8 cellular contexts compared by ENCODE assay signal in the genomic region with DNA sequence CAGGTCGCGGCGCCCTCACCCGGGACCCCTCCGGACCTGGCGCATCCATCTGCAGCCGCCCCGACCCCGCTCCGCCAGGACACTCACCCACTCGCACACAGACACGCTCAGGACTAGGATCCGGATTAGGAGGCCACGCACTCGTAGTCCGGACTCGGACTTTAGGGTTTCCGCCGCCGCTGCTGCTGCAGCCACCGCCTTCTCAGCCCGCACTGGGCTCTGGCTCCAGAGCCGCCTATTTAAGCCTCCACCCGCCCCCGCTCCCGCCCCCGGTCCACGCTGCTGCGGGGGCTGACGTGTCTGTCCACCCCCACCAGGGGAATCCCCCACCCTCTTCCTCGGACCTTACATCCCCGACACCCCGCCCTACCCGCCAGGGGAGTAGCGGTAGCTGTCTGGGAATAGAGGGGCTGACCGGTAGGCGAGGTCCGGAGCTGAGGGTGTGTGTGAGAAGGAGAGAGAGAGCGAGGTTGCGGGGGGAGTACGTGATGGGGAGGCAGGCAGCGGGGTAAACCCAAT. TPM values are rescaled to one million over a fixed set of nuclear protein-coding genes. Genes with fewer than 3 reads are reported as not detected.
DNase-seq lines count a peak whose midpoint lies in the region; ATAC-seq, FAIRE-seq and TF ChIP-seq lines count a peak whose summit lies in the region.

A gene with protein sequence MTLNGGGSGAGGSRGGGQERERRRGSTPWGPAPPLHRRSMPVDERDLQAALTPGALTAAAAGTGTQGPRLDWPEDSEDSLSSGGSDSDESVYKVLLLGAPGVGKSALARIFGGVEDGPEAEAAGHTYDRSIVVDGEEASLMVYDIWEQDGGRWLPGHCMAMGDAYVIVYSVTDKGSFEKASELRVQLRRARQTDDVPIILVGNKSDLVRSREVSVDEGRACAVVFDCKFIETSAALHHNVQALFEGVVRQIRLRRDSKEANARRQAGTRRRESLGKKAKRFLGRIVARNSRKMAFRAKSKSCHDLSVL (minus strand): TSS at position 214 of the 519 bp plus-strand sequence. CDS start 356 bp downstream, outside the sequence.

- no peaks in the 10 kb centered on the region for H3K9me3 Mint-ChIP-seq in MCF 10A (ENCODE audit: unreplicated experiment)

- BruUV-seq in MCF 10A (replicated peaks; lab: Mats Ljungman, UMichigan), result no TSS peak

- DNase-seq in AG10803 (ENCODE audit: low read depth) (peak; percentile 44), MCF 10A (ENCODE audit: unreplicated experiment) (no peak), thoracic aorta (ENCODE audit: low spot score) (peak; percentile 69), retina (no peak), GM19239 (ENCODE audit: insufficient read length, low spot score) (no peak)

- H3K36me3 ChIP-seq in HEK293 (ENCODE audit: control insufficient read depth in 2 of 2, insufficient read depth in 1 of 2, low read length in 2 of 2) (no peaks in the 10 kb centered on the region), thoracic aorta (peaks cover 7% of the 10 kb centered on the region)

- H3K4me1 Mint-ChIP-seq in MCF 10A (ENCODE audit: insufficient read depth, unreplicated experiment), result peaks cover 36% of the 10 kb centered on the region

- CTCF ChIA-PET in HEK293 (lab: Yijun Ruan, JAX), result interaction anchor here (15.1 kb wide), 1 partner anchor 27 kb away, joined by 268 read pairs; no protein-coding TSS in a partner anchor
- CTCF ChIA-PET in MCF 10A (lab: Yijun Ruan, JAX), result interaction anchor here (4.1 kb wide), 1 partner anchor 30 kb away, joined by 62 read pairs; no protein-coding TSS in a partner anchor

- TF ChIP-seq CTCF in AG10803 (conservative IDR thresholded peaks at IDR 0.05; ENCODE audit: low read length) (no peak), HEK293 (tag by site-specific recombination; IDR thresholded peaks at IDR 0.05) (no peak), MCF 10A (IDR thresholded peaks at IDR 0.05; ENCODE audit: unreplicated experiment) (no peak), thoracic aorta (IDR thresholded peaks at IDR 0.05) (peak; percentile 29)

- peak; percentile 34 for ATAC-seq in thoracic aorta (ENCODE audit: insufficient number of reproducible peaks, low FRiP score, low read depth)
- ATAC-seq in HG03095 (IDR thresholded peaks at IDR 0.05; ENCODE audit: unreplicated experiment), result no peak

- no peak within 1 kb of the TSS for H3K4me3 Mint-ChIP-seq in MCF 10A (ENCODE audit: unreplicated experiment)

- peak within 1 kb of the TSS; percentile 69 for H3K27ac Mint-ChIP-seq in MCF 10A (ENCODE audit: low read depth, unreplicated experiment)

- intact Hi-C loops in MCF 10A (cut with micrococcal nuclease), result no loop called here

- no peak for FAIRE-seq in GM19239 (lab: Jason Lieb, UNC)

- H3K27me3 ChIP-seq in layer of hippocampus (ENCODE audit: control insufficient read depth, insufficient read depth, low read length) (peaks cover 10% of the 10 kb centered on the region), thoracic aorta (replicated peaks; ENCODE audit: insufficient read depth) (no peaks in the 10 kb centered on the region)

- no peaks in the 10 kb centered on the region for H3K27me3 Mint-ChIP-seq in MCF 10A (ENCODE audit: insufficient read depth, unreplicated experiment)

- POLR2A ChIA-PET in HEK293 (lab: Yijun Ruan, JAX) (no interaction called here), MCF 10A (lab: Yijun Ruan, JAX) (no interaction called here)

- H3K4me1 ChIP-seq in HEK293 (ENCODE audit: control insufficient read depth, insufficient read depth, low read length), result no peaks in the 10 kb centered on the region; the same call in 1 of the 2 replicates
- H3K4me1 ChIP-seq in thoracic aorta (ENCODE audit: control insufficient read depth in 1 of 2, low read depth in 2 of 2), result peaks cover 27 to 67% of the 10 kb centered on the region in 2 donors

- H3K27ac ChIP-seq in HEK293 (ENCODE audit: extremely low read depth, low read depth, low read length) (no peak within 1 kb of the TSS), layer of hippocampus (ENCODE audit: low read depth, low read length) (peak within 1 kb of the TSS; percentile 71), thoracic aorta (peak within 1 kb of the TSS; percentile 95)

- H3K4me3 ChIP-seq in AG10803 (ENCODE audit: low read length) (peak within 1 kb of the TSS; percentile 50), HEK293 (ENCODE audit: low read depth, low read length) (peak within 1 kb of the TSS; percentile 5; the same call in 1 of the 2 replicates), thoracic aorta (peak within 1 kb of the TSS; percentile 84)

- H3K36me3 Mint-ChIP-seq in MCF 10A (ENCODE audit: insufficient read depth, unreplicated experiment), result peaks cover 8% of the 10 kb centered on the region

- H3K9me3 ChIP-seq in HEK293 (ENCODE audit: control insufficient read depth, insufficient read depth, low read depth, low read length) (no peaks in the 10 kb centered on the region), thoracic aorta (no peaks in the 10 kb centered on the region)

TF ChIP-seq in HEK293, 187 proteins besides CTCF, POLR2A, EP300 and RAD21:
- TF ChIP-seq ZFHX2 (tag by site-specific recombination; conservative IDR thresholded peaks at IDR 0.05), result peak; percentile 50
- TF ChIP-seq KLF1 (tag by site-specific recombination; IDR thresholded peaks at IDR 0.05), result 0 out of 2 replicates have a peak, but pooled peaks have one; percentile 23
- no peak for TF ChIP-seq SALL2 (tag by site-specific recombination; IDR thresholded peaks at IDR 0.05; ENCODE audit: borderline replicate concordance)
- TF ChIP-seq, protein P1, sequence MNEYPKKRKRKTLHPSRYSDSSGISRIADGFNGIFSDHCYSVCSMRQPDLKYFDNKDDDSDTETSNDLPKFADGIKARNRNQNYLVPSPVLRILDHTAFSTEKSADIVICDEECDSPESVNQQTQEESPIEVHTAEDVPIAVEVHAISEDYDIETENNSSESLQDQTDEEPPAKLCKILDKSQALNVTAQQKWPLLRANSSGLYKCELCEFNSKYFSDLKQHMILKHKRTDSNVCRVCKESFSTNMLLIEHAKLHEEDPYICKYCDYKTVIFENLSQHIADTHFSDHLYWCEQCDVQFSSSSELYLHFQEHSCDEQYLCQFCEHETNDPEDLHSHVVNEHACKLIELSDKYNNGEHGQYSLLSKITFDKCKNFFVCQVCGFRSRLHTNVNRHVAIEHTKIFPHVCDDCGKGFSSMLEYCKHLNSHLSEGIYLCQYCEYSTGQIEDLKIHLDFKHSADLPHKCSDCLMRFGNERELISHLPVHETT (tag by site-specific recombination; IDR thresholded peaks at IDR 0.05), result no peak
- peak; percentile 57; the same call in 1 of the 2 replicates for TF ChIP-seq EGR2 (tag by site-specific recombination; IDR thresholded peaks at IDR 0.05; ENCODE audit: low read depth)

RNA-seq across cellular contexts. Expression of the gene that starts here (rescaled TPM):
- total RNA-seq in MCF 10A (2022) (0.29 TPM in 1 of 2 replicates, not detected in the other), thoracic aorta (10 to 100 TPM; 43.2 to 88.3 TPM)

Comparison
In these comparisons a context has a peak if more than half of its experiments do, and no peak if none do; other contexts are left out.
1. RNA of the gene that starts here (total RNA-seq): 43.2 to 88.3 TPM in thoracic aorta; 0.29 TPM in MCF 10A; every median in the first group is over 10 times any median in the second.
2. DNase-seq: peak in AG10803 (single experiment) and thoracic aorta (single experiment); none in MCF 10A (single experiment), retina (single experiment) and GM19239 (single experiment).
3. H3K4me3 ChIP-seq: peak in every context shown above with its lines; median percentile 84 in thoracic aorta; 50 in AG10803; 5 in HEK293.